Comparison of ENCODE assay signal across 11 cellular contexts in the genomic region with DNA sequence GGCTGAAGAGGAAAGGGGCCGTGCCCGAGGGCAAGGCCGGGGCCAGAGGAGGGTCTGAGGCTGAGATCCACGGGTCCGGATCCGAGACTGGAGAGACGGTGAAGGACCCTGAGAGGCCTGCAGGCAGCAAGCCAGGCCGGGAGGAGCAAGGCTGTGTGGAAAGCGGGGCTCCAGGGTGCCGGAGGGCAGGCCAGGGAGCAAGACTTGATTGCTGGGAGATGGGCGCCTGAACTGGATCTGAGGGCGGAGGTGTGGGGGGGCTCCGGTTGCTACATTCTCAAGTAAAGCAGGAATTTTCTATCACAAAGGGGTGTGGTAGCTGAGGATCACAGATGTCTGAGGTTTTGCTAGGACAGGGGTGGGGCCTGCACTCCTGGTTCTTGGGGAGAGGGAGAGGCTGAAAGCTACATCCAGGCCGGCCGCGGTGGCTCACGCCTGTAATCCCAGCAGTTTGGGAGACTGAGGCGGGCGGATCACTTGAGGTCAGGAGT. TPM values are rescaled to one million over a fixed set of nuclear protein-coding genes. Genes with fewer than 3 reads are reported as not detected.
DNase-seq lines count a peak whose midpoint lies in the region; ATAC-seq, FAIRE-seq and TF ChIP-seq lines count a peak whose summit lies in the region.
"Had no signal": no experiment of that assay in that cellular context is flagged by ENCODE, and none has a peak within 500 bp of the region (broad histone marks: within the 10 kb centered on the region; RNA-seq: fewer than 3 reads in every experiment).

No MANE protein-coding gene starts in this region.

- 55% methylated on average over 3 of the region's 19 CpGs for WGBS in mammary epithelial cell (ENCODE audit: low coverage, missing lambda C conversion rate)
- 81% methylated on average over 19 of the region's 19 CpGs for WGBS in GM12878 (ENCODE audit: insufficient coverage, insufficient replicate concordance, low lambda C conversion rate, missing lambda C conversion rate)
- WGBS in mesendoderm (ENCODE audit: extremely low coverage, insufficient coverage, low lambda C conversion rate), result no CpG with 5 or more reads among the region's 19 CpGs
- WGBS in upper lobe of left lung, 2 donors, result 70 to 71% methylated on average over 13 to 19 of the region's 19 CpGs

- no peak overlapping the region for H3K9ac ChIP-seq in mammary epithelial cell (ENCODE audit: insufficient read depth, low read length)
- no peak overlapping the region for H3K9ac ChIP-seq in GM12878 (ENCODE audit: control insufficient read depth, insufficient read depth, low read length)
- no peak overlapping the region for H3K9ac ChIP-seq in mesendoderm (ENCODE audit: low read length)
- H3K9ac ChIP-seq: parathyroid adenoma had no signal

- dilution Hi-C loops in mammary epithelial cell (cut with HindIII; ENCODE audit: low sequenced_read_pairs), result no loop called here

- DNase-seq in MCF 10A (ENCODE audit: unreplicated experiment) (no peak), mammary epithelial cell (no peak), GM12878 (ENCODE audit: low read depth, low spot score) (no peak), mesendoderm (no peak), upper lobe of left lung (peak in 1 of 2 donors; percentile 75), NCI-H748 (lab: John Stamatoyannopoulos, UW; ENCODE audit: unreplicated experiment) (no peak), NCI-H2029 treated with DMSO at 0.1 percent for 48 hours (lab: John Stamatoyannopoulos, UW) (no peak), middle frontal gyrus (ENCODE audit: extremely low spot score, low spot score) (no peak)
- DNase-seq: COR-L47 had no signal

- no peak for TF ChIP-seq EP300 in GM12878 (IDR thresholded peaks at IDR 0.05; ENCODE audit: borderline replicate concordance in 1 of 2, control insufficient read depth in 1 of 2, low read depth in 2 of 2, low read length in 2 of 2)
- TF ChIP-seq EP300 in upper lobe of left lung (IDR thresholded peaks at IDR 0.05), result no peak

- H3K36me3 Mint-ChIP-seq in MCF 10A (ENCODE audit: insufficient read depth, unreplicated experiment), result no peaks in the 10 kb centered on the region

- H3K4me2 ChIP-seq in mammary epithelial cell (ENCODE audit: insufficient read depth, low read depth, low read length) (no peak overlapping the region), GM12878 (ENCODE audit: control insufficient read depth, insufficient read depth) (peak overlapping the region; percentile 89), mesendoderm (ENCODE audit: low read length) (no peak overlapping the region)

- RAD21 ChIA-PET in GM12878 (lab: Charles Lee; ENCODE audit: unreplicated experiment), result no interaction called here

- H3K27ac Mint-ChIP-seq in MCF 10A (ENCODE audit: low read depth, unreplicated experiment), result no peak overlapping the region

- no peak for TF ChIP-seq POLR2A in GM12878 (IDR thresholded peaks at IDR 0.05; ENCODE audit: low read depth, low read length)
- no peak for TF ChIP-seq POLR2A in upper lobe of left lung (IDR thresholded peaks at IDR 0.05)

- CTCF ChIA-PET in MCF 10A (lab: Yijun Ruan, JAX) (interaction anchor here (0.6 to 0.7 kb wide), 2 partner anchors 40 to 225 kb away, joined by 3 to 4 read pairs; no protein-coding TSS in a partner anchor), mammary epithelial cell (lab: Charles Lee; ENCODE audit: low non-redundant PET) (no interaction called here), GM12878 (lab: Yijun Ruan, JAX) (interaction anchor here (1.8 kb wide), 1 partner anchor 40 kb away, joined by 6 read pairs; no protein-coding TSS in a partner anchor)

- POLR2A ChIA-PET in MCF 10A (lab: Yijun Ruan, JAX) (interaction anchor here (0.6 to 1.2 kb wide), 3 partner anchors 9 to 152 kb away, joined by 3 to 4 read pairs (median 3); no protein-coding TSS in a partner anchor), GM12878 (lab: Charles Lee) (no interaction called here)

- H3K9me3 ChIP-seq in mammary epithelial cell (replicated peaks; ENCODE audit: insufficient read depth, low read length) (no peaks in the 10 kb centered on the region), GM12878 (replicated peaks; ENCODE audit: control insufficient read depth, insufficient read depth, low read length) (no peaks in the 10 kb centered on the region; the same call in 2 of the 3 replicates), upper lobe of left lung (peaks cover 0 to 4% (median 0%) of the 10 kb centered on the region in 4 donors)

- no peaks in the 10 kb centered on the region for H3K9me3 Mint-ChIP-seq in MCF 10A (ENCODE audit: unreplicated experiment)

- H2AK5ac ChIP-seq in mesendoderm (ENCODE audit: low read length), result no peak overlapping the region

- no peak overlapping the region for H2BK120ac ChIP-seq in mesendoderm (ENCODE audit: low read depth, low read length)

- SMC1A ChIA-PET in GM12878 (lab: Charles Lee; ENCODE audit: uncharacterized antibody, unreplicated experiment), result no interaction called here

- peak overlapping the region; percentile 89 for H3K4me3 Mint-ChIP-seq in MCF 10A (ENCODE audit: unreplicated experiment)

- peaks cover 24% of the 10 kb centered on the region for H3K4me1 Mint-ChIP-seq in MCF 10A (ENCODE audit: insufficient read depth, unreplicated experiment)

- no peaks in the 10 kb centered on the region for H3K79me1 ChIP-seq in mesendoderm (ENCODE audit: low read length)

- H2AFZ ChIP-seq in mammary epithelial cell (ENCODE audit: low read depth, low read length) (no peak overlapping the region), GM12878 (ENCODE audit: control insufficient read depth, low read depth, low read length) (no peak overlapping the region)

- no peak for FAIRE-seq in GM12878 (lab: Jason Lieb, UNC)

- H2BK5ac ChIP-seq in mesendoderm (ENCODE audit: low read length), result no peak overlapping the region

- H3K27me3 ChIP-seq in mammary epithelial cell (ENCODE audit: insufficient read depth, low read length) (no peaks in the 10 kb centered on the region), GM12878 (replicated peaks in 1 of 2; ENCODE audit: control insufficient read depth in 2 of 2, insufficient read depth in 2 of 2, low read length in 1 of 2) (no peaks in the 10 kb centered on the region), mesendoderm (ENCODE audit: insufficient read depth, low read length, poor library complexity) (no peaks in the 10 kb centered on the region), upper lobe of left lung (no peaks in the 10 kb centered on the region)

- ATAC-seq in GM12878 (no peak), upper lobe of left lung (ENCODE audit: low FRiP score in 2 of 2) (no peak)

- in situ Hi-C loops in mammary epithelial cell (cut with MboI; ENCODE audit: low sequenced_read_pairs in 2 of 2) (no loop called here), GM12878 (cut with MboI) (no loop called here)

- H3K36me3 ChIP-seq in mammary epithelial cell (ENCODE audit: insufficient read depth, low read length), result no peaks in the 10 kb centered on the region
- no peaks in the 10 kb centered on the region for H3K36me3 ChIP-seq in GM12878 (ENCODE audit: control insufficient read depth in 2 of 2, insufficient read depth in 2 of 2, low read length in 1 of 2)
- no peaks in the 10 kb centered on the region for H3K36me3 ChIP-seq in mesendoderm (ENCODE audit: control insufficient read depth, insufficient read depth, low read length)
- H3K36me3 ChIP-seq in upper lobe of left lung, result peaks cover 0 to 6% (median 0%) of the 10 kb centered on the region in 4 donors

- BruUV-seq in MCF 10A (replicated peaks; lab: Mats Ljungman, UMichigan), result no TSS peak
- no TSS peak for BruUV-seq in mammary epithelial cell (replicated peaks; lab: Mats Ljungman, UMichigan)
- BruUV-seq in GM12878 (replicated peaks; lab: Mats Ljungman, UMichigan), result no TSS peak

- H3K56ac ChIP-seq in mesendoderm (ENCODE audit: low read length), result peak overlapping the region; percentile 37

- H3K4ac ChIP-seq in mesendoderm (ENCODE audit: low read depth, low read length), result no peak overlapping the region

- H2BK15ac ChIP-seq in mesendoderm (replicated peaks; ENCODE audit: low read depth), result no peak overlapping the region

- H3K18ac ChIP-seq in mesendoderm (ENCODE audit: low read length), result no peak overlapping the region

- no peaks in the 10 kb centered on the region for H4K20me1 ChIP-seq in mammary epithelial cell (ENCODE audit: insufficient read depth, low read length)
- no peaks in the 10 kb centered on the region for H4K20me1 ChIP-seq in GM12878 (ENCODE audit: control insufficient read depth, insufficient read depth)

- no peak overlapping the region for H4K8ac ChIP-seq in mesendoderm (ENCODE audit: low read depth, low read length)

- no peak for TF ChIP-seq RAD21 in GM12878 (IDR thresholded peaks at IDR 0.05; ENCODE audit: insufficient read depth, low read depth, low read length)

- intact Hi-C loops in MCF 10A (cut with micrococcal nuclease) (no loop called here), mammary epithelial cell (cut with micrococcal nuclease) (loop anchor here (2.0 kb wide), 1 partner anchor 23 kb away; no protein-coding TSS in a partner anchor), GM12878 (cut with micrococcal nuclease; ENCODE audit: unreplicated experiment) (no loop called here)

- no peak overlapping the region for H3K27ac ChIP-seq in mammary epithelial cell (ENCODE audit: insufficient read depth, low read depth, low read length)
- H3K27ac ChIP-seq in GM12878 (ENCODE audit: control insufficient read depth, insufficient read depth), result no peak overlapping the region
- no peak overlapping the region for H3K27ac ChIP-seq in mesendoderm (ENCODE audit: low read depth, low read length)
- H3K27ac ChIP-seq in upper lobe of left lung, result peak overlapping the region in 3 of 4 donors; percentile 83 to 87 (median 87)

- H3K4me1 ChIP-seq in mammary epithelial cell (ENCODE audit: insufficient read depth, low read length), result peaks cover 24% of the 10 kb centered on the region
- H3K4me1 ChIP-seq in GM12878 (ENCODE audit: control insufficient read depth, insufficient read depth, low read length), result peaks cover 16% of the 10 kb centered on the region
- peaks cover 4% of the 10 kb centered on the region for H3K4me1 ChIP-seq in mesendoderm (ENCODE audit: control insufficient read depth, low read depth, low read length)
- H3K4me1 ChIP-seq in upper lobe of left lung, result peaks cover 42 to 67% (median 53%) of the 10 kb centered on the region in 4 donors

- H3K79me2 ChIP-seq in mammary epithelial cell (ENCODE audit: insufficient read depth, low read length), result peaks cover 8% of the 10 kb centered on the region
- no peaks in the 10 kb centered on the region for H3K79me2 ChIP-seq in GM12878 (ENCODE audit: control insufficient read depth, insufficient read depth, low read length)
- no peaks in the 10 kb centered on the region for H3K79me2 ChIP-seq in mesendoderm (ENCODE audit: control insufficient read depth, insufficient read depth, low read length)
- H3K79me2 ChIP-seq: parathyroid adenoma had no signal

- H3K27me3 Mint-ChIP-seq in MCF 10A (ENCODE audit: insufficient read depth, unreplicated experiment), result no peaks in the 10 kb centered on the region

- no peak overlapping the region for H4K5ac ChIP-seq in mesendoderm (ENCODE audit: low read length)

- TF ChIP-seq CTCF in MCF 10A (IDR thresholded peaks at IDR 0.05; ENCODE audit: unreplicated experiment) (no peak), mammary epithelial cell (conservative IDR thresholded peaks at IDR 0.05 in 1 of 2, IDR thresholded peaks at IDR 0.05 in 1 of 2; ENCODE audit: extremely low read depth in 1 of 2, insufficient read depth in 1 of 2, low read depth in 1 of 2, low read length in 2 of 2) (no peak), GM12878 (IDR thresholded peaks at IDR 0.05 in 2 of 3, conservative IDR thresholded peaks at IDR 0.05 in 1 of 3; ENCODE audit: control insufficient read depth in 2 of 3, extremely low read depth in 1 of 3, insufficient read depth in 1 of 3, low read depth in 3 of 3, low read length in 3 of 3) (no peak), upper lobe of left lung (IDR thresholded peaks at IDR 0.05) (no peak)

- H3K4me3 ChIP-seq in mammary epithelial cell (replicated peaks in 1 of 3; ENCODE audit: insufficient read depth in 1 of 3, low read depth in 2 of 3, low read length in 3 of 3) (no peak overlapping the region), GM12878 (no peak overlapping the region), mesendoderm (ENCODE audit: low read length) (no peak overlapping the region), upper lobe of left lung (no peak overlapping the region)

- H3K23ac ChIP-seq in mesendoderm (ENCODE audit: low read length), result no peak overlapping the region

RNA-seq across cellular contexts. Expression of a gene that starts 3.8 kb away (rescaled TPM):
- total RNA-seq in MCF 10A (2022) (0.22 and 0.65 TPM in 2 replicates), mammary epithelial cell (1 to 10 TPM in 1 of 2 donors, under 1 TPM in 1; 0.50 to 1.2 TPM), GM12878 (2014; rRNA removed) (0.11 and 0.73 TPM in 2 replicates), GM12878 (2014; rRNA removed; fragmentation: Illumina TruSeq; extraction: Trizol) (0.13 and 0.18 TPM in 2 replicates), GM12878 (2021) (0.32 and 0.33 TPM in 2 replicates), upper lobe of left lung (1 to 10 TPM in 5 of 6 donors, not detected in 1; 1.1 to 3.1 (median 1.3) TPM)
- polyA plus RNA-seq in mammary epithelial cell (0.32 TPM), GM12878 (2011; rRNA removed) (0.13 and 0.24 TPM in 2 replicates), GM12878 (2014; fragmentation: Illumina TruSeq; extraction: Trizol) (0.22 TPM in 1 of 2 replicates, not detected in the other), GM12878 (2014; fragmentation: Nextera tagmentation; extraction: Ambion mirVana) (under 1 TPM in 1 of 2 experiments, not detected in 1; 0.04 TPM), GM12878 (2014; rRNA removed) (0.31 and 0.49 TPM in 2 replicates), GM12878 (2016; fragmentation: Nextera tagmentation; extraction: Ambion mirVana) (under 1 TPM; 0.48 to 0.57 TPM)
- not detected for polyA minus RNA-seq in mammary epithelial cell
- 1.4 and 1.8 TPM in 2 replicates for total RNA-seq in GM12878 (2013; cell fraction: nucleolus; rRNA removed)
- 0.13 TPM for polyA plus RNA-seq in GM12878 (2011; ENCODE audit: low read depth)
- 0.18 and 0.19 TPM in 2 replicates for polyA plus RNA-seq in GM12878 (2011; cell fraction: cytosol; rRNA removed)
- 0.26 and 0.37 TPM in 2 replicates for polyA plus RNA-seq in GM12878 (2011; cell fraction: nucleus; rRNA removed)
- polyA plus RNA-seq in GM12878 (2012), result 0.32 and 0.41 TPM in 2 replicates
- polyA minus RNA-seq in GM12878 (2011; rRNA and poly(A)+ RNA removed), result 0.15 and 0.62 TPM in 2 replicates
- polyA minus RNA-seq in GM12878 (2011; cell fraction: cytosol; rRNA and poly(A)+ RNA removed), result not detected in 2 replicates
- 0.36 and 0.77 TPM in 2 replicates for polyA minus RNA-seq in GM12878 (2011; cell fraction: nucleus; rRNA and poly(A)+ RNA removed)
- 0.69 TPM for polyA plus RNA-seq in mesendoderm (2013, experiment 1 of 2)
- polyA plus RNA-seq in mesendoderm (2013, experiment 2 of 2), result 0.71 TPM

RNA-seq across cellular contexts. Expression of a gene that starts 20.0 kb away (rescaled TPM):
- total RNA-seq in MCF 10A (2022) (not detected in 2 replicates), mammary epithelial cell (under 1 TPM in 1 of 2 donors, not detected in 1; 0.33 TPM), GM12878 (2014; rRNA removed) (not detected in 2 replicates), GM12878 (2014; rRNA removed; fragmentation: Illumina TruSeq; extraction: Trizol) (not detected in 2 replicates), GM12878 (2021) (not detected in 2 replicates), upper lobe of left lung (1 to 10 TPM in 3 of 6 donors, under 1 TPM in 2, not detected in 1; 0.15 to 4.7 (median 1.9) TPM)
- polyA plus RNA-seq in mammary epithelial cell (0.06 TPM), GM12878 (2011; rRNA removed) (not detected in 2 replicates), GM12878 (2014; fragmentation: Illumina TruSeq; extraction: Trizol) (not detected in 2 replicates), GM12878 (2014; fragmentation: Nextera tagmentation; extraction: Ambion mirVana) (under 1 TPM in 1 of 2 experiments, not detected in 1; 0.02 TPM), GM12878 (2014; rRNA removed) (not detected in 2 replicates), GM12878 (2016; fragmentation: Nextera tagmentation; extraction: Ambion mirVana) (under 1 TPM; 0.07 to 0.13 TPM)
- polyA minus RNA-seq in mammary epithelial cell, result not detected
- not detected in 2 replicates for total RNA-seq in GM12878 (2013; cell fraction: nucleolus; rRNA removed)
- polyA plus RNA-seq in GM12878 (2011; ENCODE audit: low read depth), result 0.07 TPM
- not detected in 2 replicates for polyA plus RNA-seq in GM12878 (2011; cell fraction: cytosol; rRNA removed)
- not detected in 2 replicates for polyA plus RNA-seq in GM12878 (2011; cell fraction: nucleus; rRNA removed)
- 0.21 and 0.22 TPM in 2 replicates for polyA plus RNA-seq in GM12878 (2012)
- polyA minus RNA-seq in GM12878 (2011; rRNA and poly(A)+ RNA removed), result not detected in 2 replicates
- polyA minus RNA-seq in GM12878 (2011; cell fraction: cytosol; rRNA and poly(A)+ RNA removed), result not detected in 2 replicates
- not detected in 2 replicates for polyA minus RNA-seq in GM12878 (2011; cell fraction: nucleus; rRNA and poly(A)+ RNA removed)
- polyA plus RNA-seq in mesendoderm (2013, experiment 1 of 2), result 0.28 TPM
- polyA plus RNA-seq in mesendoderm (2013, experiment 2 of 2), result 0.49 TPM
- total RNA-seq: subcutaneous adipose tissue had no signal

RNA-seq across cellular contexts. Expression of a gene that starts 24.7 kb away (rescaled TPM):
- total RNA-seq in MCF 10A (2022) (1.9 and 3.0 TPM in 2 replicates), mammary epithelial cell (1 to 10 TPM; 2.8 to 3.0 TPM), GM12878 (2014; rRNA removed) (not detected in 2 replicates), GM12878 (2014; rRNA removed; fragmentation: Illumina TruSeq; extraction: Trizol) (not detected in 2 replicates), GM12878 (2021) (0.08 and 0.19 TPM in 2 replicates), upper lobe of left lung (10 to 100 TPM; 14.7 to 74.4 (median 26.3) TPM)
- polyA plus RNA-seq in mammary epithelial cell (5.0 TPM), GM12878 (2011; rRNA removed) (not detected in 2 replicates), GM12878 (2014; fragmentation: Illumina TruSeq; extraction: Trizol) (not detected in 2 replicates), GM12878 (2014; fragmentation: Nextera tagmentation; extraction: Ambion mirVana) (not detected), GM12878 (2014; rRNA removed) (0.19 TPM in 1 of 2 replicates, not detected in the other), GM12878 (2016; fragmentation: Nextera tagmentation; extraction: Ambion mirVana) (not detected)
- polyA minus RNA-seq in mammary epithelial cell, result 0.57 TPM
- total RNA-seq in GM12878 (2013; cell fraction: nucleolus; rRNA removed), result not detected in 2 replicates
- not detected for polyA plus RNA-seq in GM12878 (2011; ENCODE audit: low read depth)
- polyA plus RNA-seq in GM12878 (2011; cell fraction: cytosol; rRNA removed), result 0.03 TPM in 2 replicates
- not detected in 2 replicates for polyA plus RNA-seq in GM12878 (2011; cell fraction: nucleus; rRNA removed)
- polyA plus RNA-seq in GM12878 (2012), result 0.09 and 0.22 TPM in 2 replicates
- not detected in 2 replicates for polyA minus RNA-seq in GM12878 (2011; rRNA and poly(A)+ RNA removed)
- 0.40 and 0.62 TPM in 2 replicates for polyA minus RNA-seq in GM12878 (2011; cell fraction: cytosol; rRNA and poly(A)+ RNA removed)
- 0.29 TPM in 1 of 2 replicates, not detected in the other for polyA minus RNA-seq in GM12878 (2011; cell fraction: nucleus; rRNA and poly(A)+ RNA removed)
- polyA plus RNA-seq in mesendoderm (2013, experiment 1 of 2), result 3.3 TPM
- 3.7 TPM for polyA plus RNA-seq in mesendoderm (2013, experiment 2 of 2)

RNA-seq across cellular contexts. Expression of a gene that starts 31.0 kb away (rescaled TPM):
- 3.5 and 4.2 TPM in 2 replicates for total RNA-seq in MCF 10A (2022)
- total RNA-seq in mammary epithelial cell, result 1 to 10 TPM in 1 of 2 donors, under 1 TPM in 1; 0.50 to 7.8 TPM
- polyA plus RNA-seq in mammary epithelial cell, result 0.12 TPM
- polyA minus RNA-seq in mammary epithelial cell, result not detected
- not detected in 2 replicates for total RNA-seq in GM12878 (2013; cell fraction: nucleolus; rRNA removed)
- not detected in 2 replicates for total RNA-seq in GM12878 (2014; rRNA removed)
- total RNA-seq in GM12878 (2014; rRNA removed; fragmentation: Illumina TruSeq; extraction: Trizol), result not detected in 2 replicates
- total RNA-seq in GM12878 (2021), result not detected in 2 replicates
- not detected for polyA plus RNA-seq in GM12878 (2011; ENCODE audit: low read depth)
- polyA plus RNA-seq in GM12878 (2011; rRNA removed), result not detected in 2 replicates
- polyA plus RNA-seq in GM12878 (2011; cell fraction: cytosol; rRNA removed), result not detected in 2 replicates
- not detected in 2 replicates for polyA plus RNA-seq in GM12878 (2011; cell fraction: nucleus; rRNA removed)
- polyA plus RNA-seq in GM12878 (2012), result not detected in 2 replicates
- polyA plus RNA-seq in GM12878 (2014; fragmentation: Illumina TruSeq; extraction: Trizol), result not detected in 2 replicates
- polyA plus RNA-seq in GM12878 (2014; fragmentation: Nextera tagmentation; extraction: Ambion mirVana), result not detected
- polyA plus RNA-seq in GM12878 (2014; rRNA removed), result not detected in 2 replicates
- polyA plus RNA-seq in GM12878 (2016; fragmentation: Nextera tagmentation; extraction: Ambion mirVana), result not detected
- not detected in 2 replicates for polyA minus RNA-seq in GM12878 (2011; rRNA and poly(A)+ RNA removed)
- polyA minus RNA-seq in GM12878 (2011; cell fraction: cytosol; rRNA and poly(A)+ RNA removed), result not detected in 2 replicates
- polyA minus RNA-seq in GM12878 (2011; cell fraction: nucleus; rRNA and poly(A)+ RNA removed), result not detected in 2 replicates
- polyA plus RNA-seq in mesendoderm (2013, experiment 1 of 2), result 0.45 TPM
- polyA plus RNA-seq in mesendoderm (2013, experiment 2 of 2), result 0.24 TPM
- total RNA-seq in upper lobe of left lung, result 1 to 10 TPM in 5 of 6 donors, not detected in 1; 1.4 to 4.2 (median 2.5) TPM

RNA-seq across cellular contexts. Expression of a gene that starts 36.7 kb away (rescaled TPM):
- total RNA-seq in MCF 10A (2022) (10.5 and 14.7 TPM in 2 replicates), mammary epithelial cell (10 to 100 TPM; 13.9 to 15.2 TPM), GM12878 (2014; rRNA removed) (not detected in 2 replicates), GM12878 (2014; rRNA removed; fragmentation: Illumina TruSeq; extraction: Trizol) (not detected in 2 replicates), GM12878 (2021) (not detected in 2 replicates), upper lobe of left lung (10 to 100 TPM in 3 of 6 donors, 1 to 10 TPM in 3; 7.2 to 17.4 (median 10.1) TPM)
- polyA plus RNA-seq in mammary epithelial cell (6.4 TPM), GM12878 (2011; rRNA removed) (0.01 TPM in 1 of 2 replicates, not detected in the other), GM12878 (2014; fragmentation: Illumina TruSeq; extraction: Trizol) (not detected in 2 replicates), GM12878 (2014; fragmentation: Nextera tagmentation; extraction: Ambion mirVana) (not detected), GM12878 (2014; rRNA removed) (not detected in 2 replicates), GM12878 (2016; fragmentation: Nextera tagmentation; extraction: Ambion mirVana) (not detected)
- 9.0 TPM for polyA minus RNA-seq in mammary epithelial cell
- total RNA-seq in GM12878 (2013; cell fraction: nucleolus; rRNA removed), result not detected in 2 replicates
- not detected for polyA plus RNA-seq in GM12878 (2011; ENCODE audit: low read depth)
- 0.01 and 0.03 TPM in 2 replicates for polyA plus RNA-seq in GM12878 (2011; cell fraction: cytosol; rRNA removed)
- 0.03 TPM in 2 replicates for polyA plus RNA-seq in GM12878 (2011; cell fraction: nucleus; rRNA removed)
- 0.04 TPM in 1 of 2 replicates, not detected in the other for polyA plus RNA-seq in GM12878 (2012)
- not detected in 2 replicates for polyA minus RNA-seq in GM12878 (2011; rRNA and poly(A)+ RNA removed)
- 0.21 TPM in 1 of 2 replicates, not detected in the other for polyA minus RNA-seq in GM12878 (2011; cell fraction: cytosol; rRNA and poly(A)+ RNA removed)
- not detected in 2 replicates for polyA minus RNA-seq in GM12878 (2011; cell fraction: nucleus; rRNA and poly(A)+ RNA removed)
- polyA plus RNA-seq in mesendoderm (2013, experiment 1 of 2), result 3.4 TPM
- 3.4 TPM for polyA plus RNA-seq in mesendoderm (2013, experiment 2 of 2)

Comparison
In these comparisons a context has a peak if more than half of its experiments do, and no peak if none do; other contexts are left out.
1. H3K27ac ChIP-seq: peak in upper lobe of left lung (3 of 4); none in mammary epithelial cell (single experiment), GM12878 (single experiment) and mesendoderm (single experiment).